Comparison of ENCODE assay signal across 8 cellular contexts in the genomic region with DNA sequence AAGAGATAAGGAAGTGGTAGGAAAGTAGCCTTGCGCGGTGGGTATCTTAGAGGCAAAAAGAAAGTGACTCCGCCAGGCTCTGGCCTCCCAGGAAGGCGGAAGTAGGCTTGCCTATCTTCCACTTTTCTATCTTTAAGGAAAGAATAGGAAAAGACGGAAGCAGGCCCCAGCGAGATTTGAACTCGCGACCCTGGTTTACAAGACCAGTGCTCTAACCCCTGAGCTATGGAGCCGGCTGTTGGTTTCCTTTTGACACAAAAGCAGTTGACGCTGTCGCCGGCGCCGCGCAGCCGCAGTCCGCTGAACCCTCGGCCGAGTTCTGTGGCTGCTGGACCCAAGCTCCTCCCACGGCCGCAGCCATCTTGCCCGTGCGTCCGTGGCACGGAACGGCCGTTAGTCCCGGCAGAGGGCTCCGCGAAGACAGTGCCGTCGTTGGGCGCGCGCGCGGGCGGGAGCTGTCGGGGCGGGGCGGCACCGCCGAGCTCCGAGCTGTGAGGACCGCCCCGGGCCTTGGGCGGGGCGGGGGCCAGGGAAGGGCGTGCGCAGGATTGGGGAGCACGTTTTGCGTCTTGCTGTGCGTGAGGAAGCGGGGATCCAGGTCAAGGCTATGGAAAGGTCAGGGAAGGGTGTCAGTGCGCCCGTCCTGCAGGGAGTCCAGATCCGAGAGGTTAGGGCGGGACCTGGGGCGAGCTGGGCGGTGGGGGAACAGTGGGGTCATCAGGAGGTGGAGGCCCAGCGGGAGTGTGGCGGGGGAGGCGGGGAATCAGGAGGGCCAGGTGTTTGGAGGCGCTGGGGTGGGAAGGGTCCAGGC.
DNase-seq lines count a peak whose midpoint lies in the region; ATAC-seq and TF ChIP-seq lines count a peak whose summit lies in the region.

No MANE protein-coding gene starts in this region.

- DNase-seq in T follicular helper cell (ENCODE audit: low read depth): peak; percentile 88
- peak; percentile 86 to 95 for DNase-seq in T47D (ENCODE audit: low read depth in 1 of 2, low spot score in 1 of 2)
- peak; percentile 94 for DNase-seq in inferior parietal cortex (ENCODE audit: extremely low spot score)
- DNase-seq in stimulated activated CD4-positive, alpha-beta T cell treated with anti-CD3 and anti-CD28 coated beads, Interleukin-15, amount 100 ng/mL, for 1 hour (ENCODE audit: low read depth in 1 of 2, low spot score in 1 of 2): peak; percentile 95 to 96
- DNase-seq in GF-D8 (lab: John Stamatoyannopoulos, UW): no peak
- no peak for DNase-seq in DMS153 (lab: John Stamatoyannopoulos, UW)

- in situ Hi-C loops in T47D (cut with HindIII; ENCODE audit: low pct_unique_long_range_greater_than_20kb, low sequenced_read_pairs): no loop called here

- TF ChIP-seq POLR2A in GM18526 (IDR thresholded peaks at IDR 0.05; ENCODE audit: extremely low read depth, insufficient read length): peak; percentile 70

- ATAC-seq in HG03039 (IDR thresholded peaks at IDR 0.05; ENCODE audit: unreplicated experiment): peak; percentile 52

Comparison
In these comparisons a context has a peak if more than half of its experiments do, and no peak if none do; other contexts are left out.
1. DNase-seq: peak in T follicular helper cell (single experiment), T47D (2 of 2), inferior parietal cortex (single experiment) and stimulated activated CD4-positive, alpha-beta T cell treated with anti-CD3 and anti-CD28 coated beads, Interleukin-15, amount 100 ng/mL, for 1 hour (2 of 2); none in GF-D8 (single experiment) and DMS153 (single experiment).